In the genomic region with DNA sequence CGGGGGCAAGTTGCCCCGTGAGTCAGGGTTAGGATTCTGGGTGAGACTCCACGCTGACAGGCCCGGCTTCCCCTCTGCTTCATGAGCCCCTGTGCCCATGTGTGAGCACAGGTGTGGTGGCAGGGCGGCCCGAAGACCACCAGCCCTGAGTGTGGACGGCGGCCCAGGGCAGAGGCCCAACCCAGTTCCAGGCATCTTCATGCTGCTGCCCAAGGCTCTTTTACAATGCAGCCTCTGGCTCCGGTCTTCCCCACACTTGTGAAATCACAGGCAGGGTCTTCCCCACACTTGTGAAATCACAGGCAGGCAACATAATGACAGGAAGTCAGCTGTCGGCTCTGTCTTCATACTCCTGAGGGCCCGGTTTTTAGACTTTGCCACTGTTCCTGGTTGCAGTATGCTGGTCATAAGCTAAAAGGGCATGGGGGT, we compare ENCODE assay signal across 8 cellular contexts.
DNase-seq lines count a peak whose midpoint lies in the region; ATAC-seq and TF ChIP-seq lines count a peak whose summit lies in the region.

No MANE protein-coding gene starts in this region.

- peaks cover 0 to 3% (median 0%) of the 10 kb centered on the region in 8 donors for H3K9me3 Mint-ChIP-seq in CD4-positive, alpha-beta memory T cell
- H3K9me3 Mint-ChIP-seq in neural crest cell (no peaks in the 10 kb centered on the region), neural progenitor cell (no peaks in the 10 kb centered on the region)

- H3K4me1 ChIP-seq in CD4-positive, alpha-beta memory T cell (ENCODE audit: insufficient read depth, low read length), result peaks cover 28% of the 10 kb centered on the region
- peaks cover 14% of the 10 kb centered on the region for H3K4me1 ChIP-seq in neural progenitor cell

- no peak for TF ChIP-seq CTCF in neural crest cell (conservative IDR thresholded peaks at IDR 0.05)
- TF ChIP-seq CTCF in neural progenitor cell (IDR thresholded peaks at IDR 0.05), result no peak

- H3K9me3 ChIP-seq in CD4-positive, alpha-beta memory T cell (ENCODE audit: control insufficient read depth in 1 of 2, low read length in 2 of 2), result no peaks in the 10 kb centered on the region
- H3K9me3 ChIP-seq in MG63, result no peaks in the 10 kb centered on the region
- H3K9me3 ChIP-seq in neural progenitor cell (ENCODE audit: low read depth), result no peaks in the 10 kb centered on the region

- no peak overlapping the region for H3K4me2 ChIP-seq in neural progenitor cell

- no peak for DNase-seq in CD4-positive, alpha-beta memory T cell
- DNase-seq in MG63 (peak; percentile 54), dermis blood vessel endothelial cell (peak; percentile 67), neural crest cell (ENCODE audit: low read depth, low spot score) (no peak), COLO829 (ENCODE audit: low spot score) (no peak), neural progenitor cell (ENCODE audit: low spot score) (no peak), T-helper 9 cell (no peak)

- H3K4me3 ChIP-seq in CD4-positive, alpha-beta memory T cell (ENCODE audit: low read length in 2 of 2), result no peak overlapping the region
- H3K4me3 ChIP-seq in MG63, result no peak overlapping the region
- H3K4me3 ChIP-seq in neural progenitor cell, result no peak overlapping the region

- H2AFZ ChIP-seq in neural progenitor cell (replicated peaks), result no peak overlapping the region

- no peaks in the 10 kb centered on the region for H3K27me3 Mint-ChIP-seq in CD4-positive, alpha-beta memory T cell
- H3K27me3 Mint-ChIP-seq in neural crest cell (ENCODE audit: low read depth) (no peaks in the 10 kb centered on the region), neural progenitor cell (ENCODE audit: insufficient read depth, low read depth) (peaks cover 2% of the 10 kb centered on the region)

- no peaks in the 10 kb centered on the region for H3K27me3 ChIP-seq in CD4-positive, alpha-beta memory T cell (ENCODE audit: insufficient read depth, low read length)
- no peaks in the 10 kb centered on the region for H3K27me3 ChIP-seq in MG63
- H3K27me3 ChIP-seq in neural progenitor cell, result no peaks in the 10 kb centered on the region

- H3K4me1 Mint-ChIP-seq in CD4-positive, alpha-beta memory T cell, result peaks cover 33 to 59% (median 46%) of the 10 kb centered on the region in 4 donors
- peaks cover 29% of the 10 kb centered on the region for H3K4me1 Mint-ChIP-seq in neural crest cell
- peaks cover 28% of the 10 kb centered on the region for H3K4me1 Mint-ChIP-seq in neural progenitor cell

- no peaks in the 10 kb centered on the region for H3K79me2 ChIP-seq in neural progenitor cell (ENCODE audit: low read depth)

- H3F3A ChIP-seq in neural progenitor cell (ENCODE audit: low read depth), result no peaks in the 10 kb centered on the region

- intact Hi-C loops in CD4-positive, alpha-beta memory T cell (cut with micrococcal nuclease), result no loop called here

- H3K27ac Mint-ChIP-seq in CD4-positive, alpha-beta memory T cell, result peak overlapping the region; percentile 65 to 91 (median 82)
- H3K27ac Mint-ChIP-seq in neural crest cell (ENCODE audit: unreplicated experiment), result peak overlapping the region; percentile 67
- no peak overlapping the region for H3K27ac Mint-ChIP-seq in neural progenitor cell

- POLR2A ChIA-PET in CD4-positive, alpha-beta memory T cell (lab: Charles Lee; ENCODE audit: partially characterized antibody), result no interaction called here

- H3K27ac ChIP-seq in CD4-positive, alpha-beta memory T cell (ENCODE audit: low read depth, low read length), result peak overlapping the region; percentile 23
- H3K27ac ChIP-seq in neural progenitor cell, result no peak overlapping the region

- CTCF ChIA-PET in CD4-positive, alpha-beta memory T cell (lab: Charles Lee; ENCODE audit: partially characterized antibody), result interaction anchor here (1.2 kb wide), 1 partner anchor 110 kb away, joined by 3 read pairs; a partner anchor contains a TSS

- peaks cover 64% of the 10 kb centered on the region for H3K36me3 ChIP-seq in CD4-positive, alpha-beta memory T cell (ENCODE audit: insufficient read depth, low read length)
- H3K36me3 ChIP-seq in MG63 (peaks cover 91% of the 10 kb centered on the region), neural progenitor cell (no peaks in the 10 kb centered on the region)

- H3K4me3 Mint-ChIP-seq in CD4-positive, alpha-beta memory T cell, result peak overlapping the region in 3 of 8 donors; percentile 1 to 15 (median 8)
- H3K4me3 Mint-ChIP-seq in neural crest cell (no peak overlapping the region), neural progenitor cell (no peak overlapping the region)

- no peak for ATAC-seq in HG03565 (IDR thresholded peaks at IDR 0.05; ENCODE audit: unreplicated experiment)

- no peak overlapping the region for H3K9ac ChIP-seq in neural progenitor cell

- peaks cover 5% of the 10 kb centered on the region for H4K20me1 ChIP-seq in neural progenitor cell (ENCODE audit: low read depth)

- H3K36me3 Mint-ChIP-seq in CD4-positive, alpha-beta memory T cell, result peaks cover 46 to 77% of the 10 kb centered on the region in 2 donors
- peaks cover 9% of the 10 kb centered on the region for H3K36me3 Mint-ChIP-seq in neural crest cell (ENCODE audit: low read depth)
- peaks cover 60% of the 10 kb centered on the region for H3K36me3 Mint-ChIP-seq in neural progenitor cell

Comparison
In these comparisons a context has a peak if more than half of its experiments do, and no peak if none do; other contexts are left out.
1. DNase-seq: peak in MG63 (single experiment) and dermis blood vessel endothelial cell (single experiment); none in CD4-positive, alpha-beta memory T cell (0 of 5), neural crest cell (single experiment), COLO829 (single experiment), neural progenitor cell (single experiment) and T-helper 9 cell (single experiment).